Comparison of ENCODE assay signal across 9 cellular contexts in genomic region chr16:71896688-71897368, GRCh38. TPM values are rescaled to one million over a fixed set of nuclear protein-coding genes. Genes with fewer than 3 reads are reported as not detected.
DNase-seq lines count a peak whose midpoint lies in the region; ATAC-seq and TF ChIP-seq lines count a peak whose summit lies in the region.
"Had no signal": no experiment of that assay in that cellular context is flagged by ENCODE, and none has a peak within 500 bp of the region (broad histone marks: within the 10 kb centered on the region; RNA-seq: fewer than 3 reads in every experiment).

No MANE protein-coding gene starts in this region.

- TF ChIP-seq CTCF in Loucy (conservative IDR thresholded peaks at IDR 0.05; ENCODE audit: low read length) (no peak), neural crest cell (conservative IDR thresholded peaks at IDR 0.05) (no peak)

- H4K20me1 ChIP-seq in BLaER1 treated with 17β-estradiol and CSF1 and Interleukin-3, amounts not matched to agents 10 nM and 100 nM = peaks cover 55 to 64% (median 59%) of the 10 kb centered on the region in 11 experiments
- H4K20me1 ChIP-seq in Loucy (ENCODE audit: insufficient read depth, low read length, poor library complexity, severe bottlenecking) = peaks cover 68% of the 10 kb centered on the region

- no peaks in the 10 kb centered on the region for H3K27me3 ChIP-seq in BLaER1 treated with 17β-estradiol and CSF1 and Interleukin-3, amounts not matched to agents 10 nM and 100 nM
- H3K27me3 ChIP-seq in Loucy (ENCODE audit: insufficient read depth, low read length, poor library complexity, severe bottlenecking) = peaks cover 7% of the 10 kb centered on the region
- H3K27me3 ChIP-seq in effector memory CD4-positive, alpha-beta T cell (replicated peaks; ENCODE audit: control insufficient read depth, insufficient read depth, low read length, poor library complexity, severe bottlenecking) = no peaks in the 10 kb centered on the region

- H3K36me3 Mint-ChIP-seq in neural crest cell (ENCODE audit: low read depth) = peaks cover 2% of the 10 kb centered on the region

- no peaks in the 10 kb centered on the region for H3K9me2 ChIP-seq in Loucy (replicated peaks; ENCODE audit: low read depth, low read length)

- peaks cover 9 to 42% (median 30%) of the 10 kb centered on the region in 11 experiments; a peak in 21 of 22 replicates for H3K36me3 ChIP-seq in BLaER1 treated with 17β-estradiol and CSF1 and Interleukin-3, amounts not matched to agents 10 nM and 100 nM
- H3K36me3 ChIP-seq in Loucy (ENCODE audit: insufficient read depth, low read length) = no peaks in the 10 kb centered on the region
- H3K36me3 ChIP-seq in effector memory CD4-positive, alpha-beta T cell (ENCODE audit: control insufficient read depth, insufficient read depth, low read length) = no peaks in the 10 kb centered on the region

- no peaks in the 10 kb centered on the region for H3K27me3 Mint-ChIP-seq in neural crest cell (ENCODE audit: low read depth)

- peak overlapping the region; percentile 91 to 100 (median 98) for H3K9ac ChIP-seq in BLaER1 treated with 17β-estradiol and CSF1 and Interleukin-3, amounts not matched to agents 10 nM and 100 nM
- peak overlapping the region; percentile 98 for H3K9ac ChIP-seq in Loucy (ENCODE audit: low read depth, low read length, poor library complexity, severe bottlenecking)

- ATAC-seq in HG02571 (IDR thresholded peaks at IDR 0.05; ENCODE audit: unreplicated experiment) = no peak
- no peak for ATAC-seq in GM21576 (IDR thresholded peaks at IDR 0.05; ENCODE audit: unreplicated experiment)
- ATAC-seq in GM21619 (IDR thresholded peaks at IDR 0.05; ENCODE audit: unreplicated experiment) = no peak

- H3K9me3 ChIP-seq in BLaER1 treated with 17β-estradiol and CSF1 and Interleukin-3, amounts not matched to agents 10 nM and 100 nM (replicated peaks in 1 of 11) = no peaks in the 10 kb centered on the region; a peak in 1 of 22 replicates
- no peaks in the 10 kb centered on the region for H3K9me3 ChIP-seq in Loucy (ENCODE audit: insufficient read depth, low read depth, low read length)
- no peaks in the 10 kb centered on the region for H3K9me3 ChIP-seq in effector memory CD4-positive, alpha-beta T cell (ENCODE audit: control insufficient read depth, low read length)

- peaks cover 78% of the 10 kb centered on the region for H3K79me2 ChIP-seq in Loucy (ENCODE audit: insufficient read depth, low read length)

- H3K4me3 ChIP-seq in BLaER1 treated with 17β-estradiol and CSF1 and Interleukin-3, amounts not matched to agents 10 nM and 100 nM = peak overlapping the region; percentile 82 to 100 (median 93)
- peak overlapping the region; percentile 92 for H3K4me3 ChIP-seq in Loucy (ENCODE audit: low read length, poor library complexity, severe bottlenecking)
- peak overlapping the region; percentile 98 for H3K4me3 ChIP-seq in effector memory CD4-positive, alpha-beta T cell (ENCODE audit: insufficient read depth, low read depth, low read length, poor library complexity, severe bottlenecking)

- peak overlapping the region; percentile 81 to 99 (median 96) for H3K4me2 ChIP-seq in BLaER1 treated with 17β-estradiol and CSF1 and Interleukin-3, amounts not matched to agents 10 nM and 100 nM
- peak overlapping the region; percentile 89 for H3K4me2 ChIP-seq in Loucy (ENCODE audit: low read depth, low read length, poor library complexity, severe bottlenecking)

- no peak overlapping the region for H3K27ac Mint-ChIP-seq in neural crest cell (ENCODE audit: unreplicated experiment)

- no peak for DNase-seq in effector memory CD4-positive, alpha-beta T cell
- no peak for DNase-seq in neural crest cell (ENCODE audit: low read depth, low spot score)
- DNase-seq in NCI-H446 (lab: John Stamatoyannopoulos, UW) = no peak
- DNase-seq: NCI-H524 treated with DMSO at 0.1 percent for 48 hours had no signal

- peaks cover 46 to 62% (median 51%) of the 10 kb centered on the region in 10 experiments for H3K4me1 ChIP-seq in BLaER1 treated with 17β-estradiol and CSF1 and Interleukin-3, amounts not matched to agents 10 nM and 100 nM
- peaks cover 34% of the 10 kb centered on the region for H3K4me1 ChIP-seq in Loucy (ENCODE audit: insufficient read depth, low read length, poor library complexity, severe bottlenecking)
- peaks cover 33% of the 10 kb centered on the region for H3K4me1 ChIP-seq in effector memory CD4-positive, alpha-beta T cell (ENCODE audit: control insufficient read depth, insufficient read depth, low read length, poor library complexity, severe bottlenecking)

- 0 out of 2 replicates have a peak, but pooled peaks cover 4% of the 10 kb centered on the region for H3F3A ChIP-seq in Loucy (ENCODE audit: low read depth)

- no peaks in the 10 kb centered on the region for H3K9me3 Mint-ChIP-seq in neural crest cell

- peak overlapping the region; percentile 94 to 99 (median 98); a peak in 21 of 22 replicates for H3K27ac ChIP-seq in BLaER1 treated with 17β-estradiol and CSF1 and Interleukin-3, amounts not matched to agents 10 nM and 100 nM
- peak overlapping the region; percentile 97 for H3K27ac ChIP-seq in effector memory CD4-positive, alpha-beta T cell (ENCODE audit: insufficient read depth, low read length, poor library complexity, severe bottlenecking)

- peaks cover 27% of the 10 kb centered on the region for H3K4me1 Mint-ChIP-seq in neural crest cell

- peak overlapping the region; percentile 99 for H3K4me3 Mint-ChIP-seq in neural crest cell

- no peak overlapping the region for H2AFZ ChIP-seq in Loucy (ENCODE audit: low read length)

RNA-seq across cellular contexts. Expression of gene IST1, which starts 1.5 kb away (rescaled TPM):
- 216 and 242 TPM in 2 replicates for total RNA-seq in neural crest cell

RNA-seq across cellular contexts. Expression of gene ZNF821, which starts 12.8 kb away (rescaled TPM):
- total RNA-seq in neural crest cell = 28.8 and 30.2 TPM in 2 replicates

RNA-seq across cellular contexts. Expression of gene ATXN1L, which starts 51.1 kb away (rescaled TPM):
- total RNA-seq in neural crest cell = 27.4 and 28.4 TPM in 2 replicates
